In the genomic region with DNA sequence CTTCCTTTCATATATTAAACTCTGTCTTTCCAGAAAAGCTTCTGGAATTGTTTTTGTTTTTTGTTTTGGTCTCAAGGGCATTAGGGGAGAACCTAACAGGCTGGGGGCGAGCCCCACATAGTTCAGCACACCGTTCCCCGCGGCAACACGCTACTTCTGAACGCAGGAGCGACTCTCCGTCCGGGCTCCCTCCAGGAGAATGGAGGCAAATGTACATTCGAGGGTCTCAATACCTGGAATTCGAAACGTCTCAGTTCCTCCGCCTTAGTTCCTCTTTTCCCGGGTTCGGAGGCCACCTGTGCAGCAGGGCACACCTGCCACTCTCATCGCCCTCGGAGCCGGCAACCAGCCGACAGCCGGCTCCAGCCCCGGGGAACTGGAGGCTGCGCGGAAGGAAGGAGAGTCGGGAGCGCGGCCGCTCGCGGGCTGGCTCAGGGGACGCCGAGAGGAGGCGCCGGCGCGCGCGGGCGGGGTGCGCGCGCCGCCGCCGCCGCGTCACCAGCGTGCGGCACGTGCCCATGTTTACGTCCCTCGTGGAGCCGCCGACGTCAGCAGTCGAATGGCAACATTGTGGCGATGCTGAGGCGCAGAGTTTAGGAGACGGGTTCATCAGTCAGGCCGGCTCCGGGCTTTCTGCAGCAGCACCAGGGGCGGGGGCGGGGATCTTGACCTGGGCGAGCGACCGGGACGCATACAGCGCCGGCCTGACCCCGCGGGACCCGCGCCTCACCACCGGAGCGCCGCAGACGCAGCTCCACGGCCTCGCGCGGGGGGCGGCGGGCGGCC, we compare ENCODE assay signal across 8 cellular contexts. TPM values are rescaled to one million over a fixed set of nuclear protein-coding genes. Genes with fewer than 3 reads are reported as not detected.
DNase-seq lines count a peak whose midpoint lies in the region; ATAC-seq and TF ChIP-seq lines count a peak whose summit lies in the region.

Gene JMY, plus strand, starts transcription at position 554 of the 786 bp plus-strand sequence. CDS start 520 bp downstream, outside the sequence.

- POLR2A ChIA-PET in activated CD4-positive, alpha-beta memory T cell treated with anti-CD3 and anti-CD28 coated beads, Interleukin-2, amount 10 ng/mL, durations not matched to agents 7 days and 5 days (lab: Charles Lee): interaction anchor here (0.7 to 2.4 kb wide), 6 partner anchors 23 to 755 kb away, joined by 3 to 26 read pairs (median 6); partner anchors contain the start of genes ARSB, HOMER1 and MTX3

- H3K27me3 Mint-ChIP-seq in activated CD4-positive, alpha-beta memory T cell treated with anti-CD3 and anti-CD28 coated beads, Interleukin-2, amount 10 ng/mL, durations not matched to agents 7 days and 5 days: no peaks in the 10 kb centered on the region

- CTCF ChIA-PET in activated CD4-positive, alpha-beta memory T cell treated with anti-CD3 and anti-CD28 coated beads, Interleukin-2, amount 10 ng/mL, durations not matched to agents 7 days and 5 days (lab: Charles Lee): interaction anchor here (0.6 to 1.0 kb wide), 2 partner anchors 15 to 102 kb away, joined by 3 read pairs; no protein-coding TSS in a partner anchor

- H3K4me3 ChIP-seq in BE2C (ENCODE audit: low read depth, low read length) (peak within 1 kb of the TSS; percentile 94), lung (peak within 1 kb of the TSS; percentile 84)

- peaks cover 8% of the 10 kb centered on the region for H3K36me3 Mint-ChIP-seq in activated CD4-positive, alpha-beta memory T cell treated with anti-CD3 and anti-CD28 coated beads, Interleukin-2, amount 10 ng/mL, durations not matched to agents 7 days and 5 days (ENCODE audit: low read depth)

- H3K36me3 ChIP-seq in BE2C: no peaks in the 10 kb centered on the region
- H3K36me3 ChIP-seq in lung (ENCODE audit: control insufficient read depth in 2 of 2, insufficient read depth in 2 of 2, low read length in 2 of 2): no peaks in the 10 kb centered on the region

- H3K27me3 ChIP-seq in BE2C (no peaks in the 10 kb centered on the region), lung (ENCODE audit: control insufficient read depth, insufficient read depth) (no peaks in the 10 kb centered on the region)

- 0 to 1% methylated on average over 83 of the region's 83 CpGs for WGBS in lung, 2 donors

- TF ChIP-seq CTCF in BE2C (IDR thresholded peaks at IDR 0.05; ENCODE audit: low read depth, low read length) (no peak), lung (IDR thresholded peaks at IDR 0.05; ENCODE audit: control extremely low read depth, extremely low read depth) (no peak)

- H3K9me3 Mint-ChIP-seq in activated CD4-positive, alpha-beta memory T cell treated with anti-CD3 and anti-CD28 coated beads, Interleukin-2, amount 10 ng/mL, durations not matched to agents 7 days and 5 days: no peaks in the 10 kb centered on the region

- DNase-seq in BE2C (peak; percentile 89), GM19238 (ENCODE audit: insufficient read length, low spot score) (peak; percentile 84), NCI-H69 (lab: John Stamatoyannopoulos, UW) (peak; percentile 91), ecto neural progenitor cell (ENCODE audit: low spot score) (peak; percentile 87), lung (ENCODE audit: low spot score) (peak; percentile 81)
- DNase-seq in activated CD4-positive, alpha-beta memory T cell treated with anti-CD3 and anti-CD28 coated beads, Interleukin-2, amount 10 ng/mL, durations not matched to agents 7 days and 5 days: peak; percentile 88
- DNase-seq in stimulated activated CD4-positive, alpha-beta T cell treated with anti-CD3 and anti-CD28 coated beads, TNF-alpha, amount 100 ng/mL, for 24 hours (ENCODE audit: low read depth in 3 of 3): peak; percentile 71 to 83 (median 75)

- peak within 1 kb of the TSS; percentile 92 for H3K4me3 Mint-ChIP-seq in activated CD4-positive, alpha-beta memory T cell treated with anti-CD3 and anti-CD28 coated beads, Interleukin-2, amount 10 ng/mL, durations not matched to agents 7 days and 5 days

- H3K27ac Mint-ChIP-seq in activated CD4-positive, alpha-beta memory T cell treated with anti-CD3 and anti-CD28 coated beads, Interleukin-2, amount 10 ng/mL, durations not matched to agents 7 days and 5 days: peak within 1 kb of the TSS; percentile 90

- peaks cover 27% of the 10 kb centered on the region for H3K4me1 Mint-ChIP-seq in activated CD4-positive, alpha-beta memory T cell treated with anti-CD3 and anti-CD28 coated beads, Interleukin-2, amount 10 ng/mL, durations not matched to agents 7 days and 5 days

- ATAC-seq in HG03432 (IDR thresholded peaks at IDR 0.05; ENCODE audit: unreplicated experiment) (peak; percentile 79), lung (ENCODE audit: insufficient read depth, low FRiP score) (peak; percentile 93)

- H3K27ac ChIP-seq in lung (ENCODE audit: low read depth in 1 of 2, low read length in 1 of 2): peak within 1 kb of the TSS; percentile 89 to 91

- H3K9me3 ChIP-seq in BE2C (no peaks in the 10 kb centered on the region), lung (ENCODE audit: control insufficient read depth in 2 of 2, insufficient read depth in 1 of 2, low read length in 1 of 2) (no peaks in the 10 kb centered on the region)

- no peaks in the 10 kb centered on the region; the same call in 1 of the 2 replicates for H3K4me1 ChIP-seq in BE2C
- peaks cover 0 to 6% of the 10 kb centered on the region in 2 donors for H3K4me1 ChIP-seq in lung (ENCODE audit: control insufficient read depth in 2 of 2, insufficient read depth in 2 of 2, low read length in 2 of 2)

RNA-seq across cellular contexts. Expression of gene JMY, which starts in this region (rescaled TPM):
- 8.9 TPM for polyA plus RNA-seq in BE2C (2012; ENCODE audit: insufficient read depth, insufficient read length, low read depth)
- total RNA-seq in activated CD4-positive, alpha-beta memory T cell treated with anti-CD3 and anti-CD28 coated beads, Interleukin-2, amount 10 ng/mL, durations not matched to agents 7 days and 5 days: 1 to 10 TPM; 8.5 to 9.0 TPM
- 10 to 100 TPM in 1 of 2 donors, 1 to 10 TPM in 1; 7.0 to 33.6 TPM for total RNA-seq in lung
- polyA plus RNA-seq in lung: 1 to 10 TPM; 2.0 to 2.8 TPM

Comparison
In these comparisons a context has a peak if more than half of its experiments do, and no peak if none do; other contexts are left out.
1. Peak in every context shown above with its lines: DNase-seq, ATAC-seq, H3K4me3 ChIP-seq and H3K27ac ChIP-seq.